ENCODE assay signal across 1 cellular context in the genomic region with DNA sequence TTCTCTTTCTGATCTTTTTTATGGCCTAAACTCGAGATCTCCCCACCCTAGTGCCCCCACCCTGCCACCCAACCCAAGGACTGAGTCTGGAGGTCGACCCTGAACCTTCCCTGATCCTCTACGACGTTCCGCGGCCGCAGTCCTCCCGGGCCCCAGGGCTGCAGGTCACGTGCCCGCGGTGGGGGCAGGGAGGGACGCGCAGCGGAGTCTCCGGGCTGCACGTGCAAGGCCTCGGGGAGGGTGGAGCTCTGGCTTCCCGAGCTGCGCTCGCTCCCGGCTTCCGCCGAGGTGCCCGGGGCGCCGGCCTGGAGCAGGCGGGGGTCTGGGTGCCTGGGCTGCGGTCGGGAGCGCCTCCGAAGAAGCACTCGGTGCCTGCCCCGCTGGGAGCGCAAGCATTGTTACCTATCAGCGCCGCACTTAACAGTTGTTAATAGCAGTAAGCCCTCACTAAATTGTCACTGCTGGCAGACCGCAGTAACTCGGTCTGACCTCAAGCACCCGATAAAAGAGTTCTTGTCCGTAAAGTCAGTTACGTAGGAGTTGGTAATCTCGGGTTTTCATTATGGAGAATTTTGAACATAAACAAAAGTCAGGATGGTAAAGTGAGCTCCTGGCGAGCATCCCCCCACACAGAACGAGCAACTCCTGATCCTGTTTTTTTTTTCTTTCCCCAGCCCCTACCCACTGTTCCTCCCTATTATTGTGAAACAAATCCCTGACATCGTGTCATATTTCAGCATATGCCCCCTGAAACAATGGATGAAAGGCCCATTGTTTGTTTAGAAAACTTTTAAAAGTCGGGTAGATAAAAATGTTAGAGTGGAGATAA.
A peak's percentile ranks its signal among the peaks of the same experiment; 100 is the strongest.
TF ChIP-seq lines count a peak whose summit lies in the region.

No MANE protein-coding gene starts in this region.

TF ChIP-seq in HepG2, 621 proteins besides CTCF, POLR2A, EP300 and RAD21 (continued from another document and continues in another):
- TF ChIP-seq, protein P1, sequence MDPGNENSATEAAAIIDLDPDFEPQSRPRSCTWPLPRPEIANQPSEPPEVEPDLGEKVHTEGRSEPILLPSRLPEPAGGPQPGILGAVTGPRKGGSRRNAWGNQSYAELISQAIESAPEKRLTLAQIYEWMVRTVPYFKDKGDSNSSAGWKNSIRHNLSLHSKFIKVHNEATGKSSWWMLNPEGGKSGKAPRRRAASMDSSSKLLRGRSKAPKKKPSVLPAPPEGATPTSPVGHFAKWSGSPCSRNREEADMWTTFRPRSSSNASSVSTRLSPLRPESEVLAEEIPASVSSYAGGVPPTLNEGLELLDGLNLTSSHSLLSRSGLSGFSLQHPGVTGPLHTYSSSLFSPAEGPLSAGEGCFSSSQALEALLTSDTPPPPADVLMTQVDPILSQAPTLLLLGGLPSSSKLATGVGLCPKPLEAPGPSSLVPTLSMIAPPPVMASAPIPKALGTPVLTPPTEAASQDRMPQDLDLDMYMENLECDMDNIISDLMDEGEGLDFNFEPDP (CRISPR knock-in tag; conservative IDR thresholded peaks at IDR 0.05): no peak
- TF ChIP-seq NFE2L2 (IDR thresholded peaks at IDR 0.05; ENCODE audit: low read length) (no peak), ZNF3 (CRISPR knock-in tag; IDR thresholded peaks at IDR 0.05) (no peak), TP53 (CRISPR knock-in tag; conservative IDR thresholded peaks at IDR 0.05) (no peak), ZNF564 (CRISPR knock-in tag; IDR thresholded peaks at IDR 0.05) (peak; percentile 84), ZNF546 (CRISPR knock-in tag; conservative IDR thresholded peaks at IDR 0.05) (0 out of 2 replicates have a peak, but pooled peaks have one; percentile 55), ZNF138 (CRISPR knock-in tag; IDR thresholded peaks at IDR 0.05; ENCODE audit: low read depth) (peak; percentile 62; the same call in 1 of the 2 replicates), TCF7 (IDR thresholded peaks at IDR 0.05; ENCODE audit: low read depth) (peak; percentile 14; the same call in 1 of the 2 replicates), POGZ (CRISPR knock-in tag; IDR thresholded peaks at IDR 0.05) (peak; percentile 65), ZNF30 (CRISPR knock-in tag; IDR thresholded peaks at IDR 0.05) (no peak), NR1H2 (CRISPR knock-in tag; IDR thresholded peaks at IDR 0.05; ENCODE audit: borderline replicate concordance, low read depth) (peak; percentile 90), FOXM1 (CRISPR knock-in tag; IDR thresholded peaks at IDR 0.05) (no peak), HDAC1 (CRISPR knock-in tag; IDR thresholded peaks at IDR 0.05) (peak; percentile 70), KDM2A (CRISPR knock-in tag; IDR thresholded peaks at IDR 0.05; ENCODE audit: borderline replicate concordance, low read depth) (peak; percentile 94), RAD51 (IDR thresholded peaks at IDR 0.05; ENCODE audit: borderline replicate concordance) (peak; percentile 62), FOXA3 (CRISPR knock-in tag; IDR thresholded peaks at IDR 0.05) (peak; percentile 69), ATM (IDR thresholded peaks at IDR 0.05; ENCODE audit: borderline replicate concordance) (no peak), ASH2L (IDR thresholded peaks at IDR 0.05; ENCODE audit: insufficient read length, low read depth, low read length) (no peak), ATF1 (CRISPR knock-in tag; IDR thresholded peaks at IDR 0.05) (no peak), CREB1 (IDR thresholded peaks at IDR 0.05) (no peak), CREB1 (CRISPR knock-in tag; IDR thresholded peaks at IDR 0.05) (no peak), ZNF224 (CRISPR knock-in tag; IDR thresholded peaks at IDR 0.05) (no peak; the same call in 1 of the 2 replicates), ZNF136 (CRISPR knock-in tag; IDR thresholded peaks at IDR 0.05; ENCODE audit: low read depth) (no peak), RBFOX2 (IDR thresholded peaks at IDR 0.05; ENCODE audit: low read depth, low read length) (peak; percentile 81), ZBTB7A (CRISPR knock-in tag; IDR thresholded peaks at IDR 0.05) (peak; percentile 89; the same call in 1 of the 2 replicates), ZNF670 (CRISPR knock-in tag; IDR thresholded peaks at IDR 0.05; ENCODE audit: borderline replicate concordance) (peak; percentile 57; the same call in 1 of the 2 replicates), ZSCAN20 (CRISPR knock-in tag; IDR thresholded peaks at IDR 0.05; ENCODE audit: borderline replicate concordance) (no peak), ZNF34 (CRISPR knock-in tag; IDR thresholded peaks at IDR 0.05; ENCODE audit: borderline replicate concordance) (no peak), KLF11 (CRISPR knock-in tag; IDR thresholded peaks at IDR 0.05) (no peak), HDAC2 (CRISPR knock-in tag; IDR thresholded peaks at IDR 0.05) (peak; percentile 79)
- TF ChIP-seq, protein P2, sequence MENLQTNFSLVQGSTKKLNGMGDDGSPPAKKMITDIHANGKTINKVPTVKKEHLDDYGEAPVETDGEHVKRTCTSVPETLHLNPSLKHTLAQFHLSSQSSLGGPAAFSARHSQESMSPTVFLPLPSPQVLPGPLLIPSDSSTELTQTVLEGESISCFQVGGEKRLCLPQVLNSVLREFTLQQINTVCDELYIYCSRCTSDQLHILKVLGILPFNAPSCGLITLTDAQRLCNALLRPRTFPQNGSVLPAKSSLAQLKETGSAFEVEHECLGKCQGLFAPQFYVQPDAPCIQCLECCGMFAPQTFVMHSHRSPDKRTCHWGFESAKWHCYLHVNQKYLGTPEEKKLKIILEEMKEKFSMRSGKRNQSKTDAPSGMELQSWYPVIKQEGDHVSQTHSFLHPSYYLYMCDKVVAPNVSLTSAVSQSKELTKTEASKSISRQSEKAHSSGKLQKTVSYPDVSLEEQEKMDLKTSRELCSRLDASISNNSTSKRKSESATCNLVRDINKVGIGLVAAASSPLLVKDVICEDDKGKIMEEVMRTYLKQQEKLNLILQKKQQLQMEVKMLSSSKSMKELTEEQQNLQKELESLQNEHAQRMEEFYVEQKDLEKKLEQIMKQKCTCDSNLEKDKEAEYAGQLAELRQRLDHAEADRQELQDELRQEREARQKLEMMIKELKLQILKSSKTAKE (CRISPR knock-in tag; IDR thresholded peaks at IDR 0.05; ENCODE audit: borderline replicate concordance): peak; percentile 88; the same call in 1 of the 2 replicates
- TF ChIP-seq, protein P3, sequence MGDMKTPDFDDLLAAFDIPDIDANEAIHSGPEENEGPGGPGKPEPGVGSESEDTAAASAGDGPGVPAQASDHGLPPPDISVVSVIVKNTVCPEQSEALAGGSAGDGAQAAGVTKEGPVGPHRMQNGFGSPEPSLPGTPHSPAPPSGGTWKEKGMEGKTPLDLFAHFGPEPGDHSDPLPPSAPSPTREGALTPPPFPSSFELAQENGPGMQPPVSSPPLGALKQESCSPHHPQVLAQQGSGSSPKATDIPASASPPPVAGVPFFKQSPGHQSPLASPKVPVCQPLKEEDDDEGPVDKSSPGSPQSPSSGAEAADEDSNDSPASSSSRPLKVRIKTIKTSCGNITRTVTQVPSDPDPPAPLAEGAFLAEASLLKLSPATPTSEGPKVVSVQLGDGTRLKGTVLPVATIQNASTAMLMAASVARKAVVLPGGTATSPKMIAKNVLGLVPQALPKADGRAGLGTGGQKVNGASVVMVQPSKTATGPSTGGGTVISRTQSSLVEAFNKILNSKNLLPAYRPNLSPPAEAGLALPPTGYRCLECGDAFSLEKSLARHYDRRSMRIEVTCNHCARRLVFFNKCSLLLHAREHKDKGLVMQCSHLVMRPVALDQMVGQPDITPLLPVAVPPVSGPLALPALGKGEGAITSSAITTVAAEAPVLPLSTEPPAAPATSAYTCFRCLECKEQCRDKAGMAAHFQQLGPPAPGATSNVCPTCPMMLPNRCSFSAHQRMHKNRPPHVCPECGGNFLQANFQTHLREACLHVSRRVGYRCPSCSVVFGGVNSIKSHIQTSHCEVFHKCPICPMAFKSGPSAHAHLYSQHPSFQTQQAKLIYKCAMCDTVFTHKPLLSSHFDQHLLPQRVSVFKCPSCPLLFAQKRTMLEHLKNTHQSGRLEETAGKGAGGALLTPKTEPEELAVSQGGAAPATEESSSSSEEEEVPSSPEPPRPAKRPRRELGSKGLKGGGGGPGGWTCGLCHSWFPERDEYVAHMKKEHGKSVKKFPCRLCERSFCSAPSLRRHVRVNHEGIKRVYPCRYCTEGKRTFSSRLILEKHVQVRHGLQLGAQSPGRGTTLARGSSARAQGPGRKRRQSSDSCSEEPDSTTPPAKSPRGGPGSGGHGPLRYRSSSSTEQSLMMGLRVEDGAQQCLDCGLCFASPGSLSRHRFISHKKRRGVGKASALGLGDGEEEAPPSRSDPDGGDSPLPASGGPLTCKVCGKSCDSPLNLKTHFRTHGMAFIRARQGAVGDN (CRISPR knock-in tag; IDR thresholded peaks at IDR 0.05): peak; percentile 97
- TF ChIP-seq, protein P4, sequence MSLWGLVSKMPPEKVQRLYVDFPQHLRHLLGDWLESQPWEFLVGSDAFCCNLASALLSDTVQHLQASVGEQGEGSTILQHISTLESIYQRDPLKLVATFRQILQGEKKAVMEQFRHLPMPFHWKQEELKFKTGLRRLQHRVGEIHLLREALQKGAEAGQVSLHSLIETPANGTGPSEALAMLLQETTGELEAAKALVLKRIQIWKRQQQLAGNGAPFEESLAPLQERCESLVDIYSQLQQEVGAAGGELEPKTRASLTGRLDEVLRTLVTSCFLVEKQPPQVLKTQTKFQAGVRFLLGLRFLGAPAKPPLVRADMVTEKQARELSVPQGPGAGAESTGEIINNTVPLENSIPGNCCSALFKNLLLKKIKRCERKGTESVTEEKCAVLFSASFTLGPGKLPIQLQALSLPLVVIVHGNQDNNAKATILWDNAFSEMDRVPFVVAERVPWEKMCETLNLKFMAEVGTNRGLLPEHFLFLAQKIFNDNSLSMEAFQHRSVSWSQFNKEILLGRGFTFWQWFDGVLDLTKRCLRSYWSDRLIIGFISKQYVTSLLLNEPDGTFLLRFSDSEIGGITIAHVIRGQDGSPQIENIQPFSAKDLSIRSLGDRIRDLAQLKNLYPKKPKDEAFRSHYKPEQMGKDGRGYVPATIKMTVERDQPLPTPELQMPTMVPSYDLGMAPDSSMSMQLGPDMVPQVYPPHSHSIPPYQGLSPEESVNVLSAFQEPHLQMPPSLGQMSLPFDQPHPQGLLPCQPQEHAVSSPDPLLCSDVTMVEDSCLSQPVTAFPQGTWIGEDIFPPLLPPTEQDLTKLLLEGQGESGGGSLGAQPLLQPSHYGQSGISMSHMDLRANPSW (CRISPR knock-in tag; IDR thresholded peaks at IDR 0.05; ENCODE audit: borderline replicate concordance): peak; percentile 38; the same call in 1 of the 2 replicates
- TF ChIP-seq, protein P5, sequence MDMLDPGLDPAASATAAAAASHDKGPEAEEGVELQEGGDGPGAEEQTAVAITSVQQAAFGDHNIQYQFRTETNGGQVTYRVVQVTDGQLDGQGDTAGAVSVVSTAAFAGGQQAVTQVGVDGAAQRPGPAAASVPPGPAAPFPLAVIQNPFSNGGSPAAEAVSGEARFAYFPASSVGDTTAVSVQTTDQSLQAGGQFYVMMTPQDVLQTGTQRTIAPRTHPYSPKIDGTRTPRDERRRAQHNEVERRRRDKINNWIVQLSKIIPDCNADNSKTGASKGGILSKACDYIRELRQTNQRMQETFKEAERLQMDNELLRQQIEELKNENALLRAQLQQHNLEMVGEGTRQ (IDR thresholded peaks at IDR 0.05; ENCODE audit: low read depth, low read length): peak; percentile 88
- TF ChIP-seq, protein P5 (CRISPR knock-in tag; IDR thresholded peaks at IDR 0.05; ENCODE audit: borderline replicate concordance): peak; percentile 92; the same call in 1 of the 2 replicates
- TF ChIP-seq, protein P6, sequence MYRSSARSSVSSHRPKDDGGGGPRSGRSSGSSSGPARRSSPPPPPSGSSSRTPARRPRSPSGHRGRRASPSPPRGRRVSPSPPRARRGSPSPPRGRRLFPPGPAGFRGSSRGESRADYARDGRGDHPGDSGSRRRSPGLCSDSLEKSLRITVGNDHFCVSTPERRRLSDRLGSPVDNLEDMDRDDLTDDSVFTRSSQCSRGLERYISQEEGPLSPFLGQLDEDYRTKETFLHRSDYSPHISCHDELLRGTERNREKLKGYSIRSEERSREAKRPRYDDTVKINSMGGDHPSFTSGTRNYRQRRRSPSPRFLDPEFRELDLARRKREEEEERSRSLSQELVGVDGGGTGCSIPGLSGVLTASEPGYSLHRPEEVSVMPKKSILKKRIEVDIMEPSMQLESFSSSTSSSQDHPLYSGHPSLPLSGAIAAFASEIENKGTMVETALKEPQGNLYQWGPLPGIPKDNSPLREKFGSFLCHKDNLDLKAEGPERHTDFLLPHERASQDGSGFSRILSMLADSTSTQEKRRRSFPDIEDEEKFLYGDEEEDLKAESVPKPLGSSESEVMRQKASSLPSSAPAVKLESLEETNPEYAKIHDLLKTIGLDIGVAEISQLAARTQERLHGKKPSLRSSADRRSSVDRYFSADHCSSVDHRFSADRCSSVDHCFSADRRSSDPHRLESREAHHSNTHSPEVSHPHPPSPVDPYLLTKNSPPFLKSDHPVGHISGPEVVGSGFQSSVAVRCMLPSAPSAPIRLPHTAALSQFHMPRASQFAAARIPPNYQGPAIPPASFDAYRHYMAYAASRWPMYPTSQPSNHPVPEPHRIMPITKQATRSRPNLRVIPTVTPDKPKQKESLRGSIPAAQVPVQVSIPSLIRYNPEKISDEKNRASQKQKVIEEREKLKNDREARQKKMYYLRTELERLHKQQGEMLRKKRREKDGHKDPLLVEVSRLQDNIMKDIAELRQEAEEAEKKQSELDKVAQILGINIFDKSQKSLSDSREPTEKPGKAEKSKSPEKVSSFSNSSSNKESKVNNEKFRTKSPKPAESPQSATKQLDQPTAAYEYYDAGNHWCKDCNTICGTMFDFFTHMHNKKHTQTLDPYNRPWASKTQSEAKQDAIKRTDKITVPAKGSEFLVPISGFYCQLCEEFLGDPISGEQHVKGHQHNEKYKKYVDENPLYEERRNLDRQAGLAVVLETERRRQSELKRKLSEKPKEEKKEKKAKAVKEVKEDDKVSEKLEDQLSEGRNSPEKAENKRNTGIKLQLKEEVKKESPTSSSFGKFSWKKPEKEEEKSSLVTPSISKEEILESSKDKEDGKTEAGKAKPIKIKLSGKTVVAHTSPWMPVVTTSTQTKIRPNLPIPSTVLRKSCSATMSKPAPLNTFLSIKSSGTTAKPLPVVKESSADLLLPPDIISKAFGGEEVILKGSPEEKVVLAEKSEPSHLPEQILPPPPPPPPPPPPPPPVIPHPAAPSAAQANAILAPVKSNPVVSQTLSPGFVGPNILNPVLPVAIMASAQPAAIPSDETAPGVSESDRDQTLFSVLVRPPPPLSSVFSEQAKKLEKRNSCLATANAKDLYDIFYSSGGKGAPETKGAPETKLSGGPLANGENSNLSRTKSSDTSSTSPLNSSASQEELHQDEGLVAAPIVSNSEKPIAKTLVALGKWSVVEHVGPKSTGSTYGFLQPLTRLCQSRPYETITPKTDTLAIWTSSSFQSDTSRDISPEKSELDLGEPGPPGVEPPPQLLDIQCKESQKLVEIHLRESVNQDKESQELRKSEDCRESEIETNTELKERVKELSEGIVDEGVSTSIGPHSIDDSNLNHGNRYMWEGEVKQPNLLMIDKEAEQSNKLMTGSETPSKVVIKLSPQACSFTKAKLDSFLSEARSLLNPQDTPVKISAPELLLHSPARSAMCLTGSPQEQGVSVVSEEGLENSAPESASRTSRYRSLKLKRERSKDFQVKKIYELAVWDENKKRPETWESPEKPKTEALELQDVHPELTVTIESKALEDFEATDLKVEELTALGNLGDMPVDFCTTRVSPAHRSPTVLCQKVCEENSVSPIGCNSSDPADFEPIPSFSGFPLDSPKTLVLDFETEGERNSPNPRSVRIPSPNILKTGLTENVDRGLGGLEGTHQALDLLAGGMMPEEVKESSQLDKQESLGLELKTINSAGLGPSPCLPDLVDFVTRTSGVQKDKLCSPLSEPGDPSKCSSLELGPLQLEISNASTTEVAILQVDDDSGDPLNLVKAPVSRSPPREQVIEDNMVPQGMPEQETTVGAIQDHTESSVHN (CRISPR knock-in tag; IDR thresholded peaks at IDR 0.05): peak; percentile 85; the same call in 1 of the 2 replicates
